ENCODE assay signal across 1 cellular context in the genomic region with DNA sequence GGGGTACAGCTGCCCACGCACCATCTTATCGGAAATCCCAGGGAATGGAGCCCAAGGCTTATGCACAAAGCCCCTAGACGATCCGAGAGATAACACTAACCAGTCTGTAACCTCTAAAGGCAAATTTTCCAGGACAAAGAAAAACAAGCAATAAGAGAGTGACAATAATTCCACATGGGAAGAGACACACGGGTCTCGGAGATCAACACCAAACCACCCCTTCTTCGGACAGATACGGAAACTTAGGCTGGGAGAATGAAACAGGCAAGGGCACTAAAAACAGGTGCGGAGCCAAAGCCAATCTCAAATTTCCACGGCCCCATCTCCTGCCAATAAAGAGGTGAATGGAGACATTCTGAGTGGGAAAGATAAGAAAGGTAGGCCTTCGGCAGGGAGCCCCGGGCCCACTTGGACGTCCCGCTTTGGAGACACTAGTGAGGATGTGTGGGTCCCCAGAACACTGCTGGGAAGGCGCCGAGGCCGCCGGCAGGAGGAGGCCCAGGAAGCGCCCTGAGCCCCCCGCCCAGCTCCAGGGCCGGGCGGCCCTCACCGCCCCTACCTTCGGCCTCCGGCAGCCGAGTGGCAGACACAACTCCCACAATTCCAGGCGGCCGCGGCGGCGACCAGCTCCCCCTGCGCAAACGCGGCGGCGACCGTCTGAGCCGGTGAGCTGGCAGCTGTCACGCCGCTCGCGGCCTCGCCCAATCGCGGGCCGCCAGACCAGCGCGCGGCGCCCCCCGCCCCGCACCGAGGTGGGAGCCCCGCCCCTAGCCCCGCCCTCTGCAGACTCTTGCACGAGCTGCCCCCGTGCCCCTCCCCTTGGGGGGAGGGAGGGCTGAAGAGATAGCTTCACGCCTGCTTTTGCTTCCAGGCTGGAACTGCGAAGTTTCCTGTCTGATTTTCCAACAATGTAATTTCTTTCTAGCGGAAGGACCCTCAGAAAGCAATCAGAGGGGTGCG.
TF ChIP-seq lines count a peak whose summit lies in the region.

SIL1 (minus strand) TSS at position 659 of the 960 bp plus-strand sequence. CDS start 70,525 bp downstream, outside the sequence.

TF ChIP-seq in HEK293, 187 proteins besides CTCF, POLR2A, EP300 and RAD21 (continued from another document and continues in another):
- TF ChIP-seq ZNF510 (tag by site-specific recombination; IDR thresholded peaks at IDR 0.05; ENCODE audit: insufficient replicate concordance) (no peak), MYNN (tag by site-specific recombination; IDR thresholded peaks at IDR 0.05; ENCODE audit: borderline replicate concordance) (no peak), ZNF335 (tag by site-specific recombination; conservative IDR thresholded peaks at IDR 0.05) (peak; percentile 78), ZNF239 (tag by site-specific recombination; IDR thresholded peaks at IDR 0.05) (0 out of 2 replicates have a peak, but pooled peaks have one; percentile 22), ZNF660 (tag by site-specific recombination; IDR thresholded peaks at IDR 0.05) (peak; percentile 87), ZNF184 (tag by site-specific recombination; IDR thresholded peaks at IDR 0.05) (no peak; the same call in 1 of the 2 replicates), HOXD13 (CRISPR knock-in tag; IDR thresholded peaks at IDR 0.05; ENCODE audit: borderline replicate concordance) (no peak), TRIM28 (IDR thresholded peaks at IDR 0.05; ENCODE audit: borderline replicate concordance, low read length) (no peak), ZNF266 (tag by site-specific recombination; IDR thresholded peaks at IDR 0.05; ENCODE audit: low read depth) (no peak), ZBTB20 (tag by site-specific recombination; IDR thresholded peaks at IDR 0.05) (peak; percentile 57; the same call in 1 of the 2 replicates), ZNF398 (tag by site-specific recombination; IDR thresholded peaks at IDR 0.05) (no peak), GLI4 (tag by site-specific recombination; IDR thresholded peaks at IDR 0.05) (peak; percentile 26; the same call in 1 of the 2 replicates), ZBTB8A (tag by site-specific recombination; IDR thresholded peaks at IDR 0.05) (peak; percentile 79), ZNF664 (tag by site-specific recombination; IDR thresholded peaks at IDR 0.05) (no peak), ZNF623 (tag by site-specific recombination; IDR thresholded peaks at IDR 0.05) (no peak), WT1 (tag by site-specific recombination; IDR thresholded peaks at IDR 0.05) (peak; percentile 48), ZBTB26 (tag by site-specific recombination; optimal IDR thresholded peaks at IDR 0.05) (peak; percentile 54), ZNF169 (tag by site-specific recombination; IDR thresholded peaks at IDR 0.05) (no peak), ZNF585B (tag by site-specific recombination; IDR thresholded peaks at IDR 0.05) (no peak), ZSCAN16 (tag by site-specific recombination; IDR thresholded peaks at IDR 0.05) (peak; percentile 58; the same call in 1 of the 2 replicates), ZNF658 (tag by site-specific recombination; IDR thresholded peaks at IDR 0.05) (no peak), ZNF791 (tag by site-specific recombination; IDR thresholded peaks at IDR 0.05) (no peak), ZNF501 (tag by site-specific recombination; IDR thresholded peaks at IDR 0.05) (peak; percentile 91), ZBTB48 (tag by site-specific recombination; IDR thresholded peaks at IDR 0.05) (0 out of 2 replicates have a peak, but pooled peaks have one; percentile 78), ZNF701 (tag by site-specific recombination; IDR thresholded peaks at IDR 0.05) (no peak), ZIC2 (tag by site-specific recombination; IDR thresholded peaks at IDR 0.05) (no peak; the same call in 1 of the 2 replicates), ZNF140 (tag by site-specific recombination; IDR thresholded peaks at IDR 0.05) (no peak), SALL2 (tag by site-specific recombination; IDR thresholded peaks at IDR 0.05; ENCODE audit: borderline replicate concordance) (no peak), GLIS2 (tag by site-specific recombination; IDR thresholded peaks at IDR 0.05) (peak; percentile 38; the same call in 1 of the 2 replicates), SP7 (tag by site-specific recombination; IDR thresholded peaks at IDR 0.05) (peak; percentile 73), ZNF10 (tag by site-specific recombination; IDR thresholded peaks at IDR 0.05) (peak; percentile 48; the same call in 1 of the 2 replicates), PRDM1 (tag by site-specific recombination; IDR thresholded peaks at IDR 0.05) (no peak), ZFP69B (tag by site-specific recombination; IDR thresholded peaks at IDR 0.05) (peak; percentile 89), FEZF1 (tag by site-specific recombination; IDR thresholded peaks at IDR 0.05) (peak; percentile 24; the same call in 1 of the 2 replicates), OVOL3 (tag by site-specific recombination; IDR thresholded peaks at IDR 0.05) (peak; percentile 54; the same call in 1 of the 2 replicates), ZNF837 (tag by site-specific recombination; IDR thresholded peaks at IDR 0.05) (no peak), AEBP2 (tag by site-specific recombination; IDR thresholded peaks at IDR 0.05; ENCODE audit: borderline replicate concordance) (no peak), ZNF24 (tag by site-specific recombination; IDR thresholded peaks at IDR 0.05) (peak; percentile 76; the same call in 1 of the 2 replicates), GLI2 (tag by site-specific recombination; IDR thresholded peaks at IDR 0.05; ENCODE audit: borderline replicate concordance, low read depth) (no peak), ZNF214 (tag by site-specific recombination; IDR thresholded peaks at IDR 0.05; ENCODE audit: borderline replicate concordance) (no peak), ZNF555 (tag by site-specific recombination; conservative IDR thresholded peaks at IDR 0.05) (no peak), RBAK (tag by site-specific recombination; IDR thresholded peaks at IDR 0.05) (no peak)
- TF ChIP-seq, protein P1, sequence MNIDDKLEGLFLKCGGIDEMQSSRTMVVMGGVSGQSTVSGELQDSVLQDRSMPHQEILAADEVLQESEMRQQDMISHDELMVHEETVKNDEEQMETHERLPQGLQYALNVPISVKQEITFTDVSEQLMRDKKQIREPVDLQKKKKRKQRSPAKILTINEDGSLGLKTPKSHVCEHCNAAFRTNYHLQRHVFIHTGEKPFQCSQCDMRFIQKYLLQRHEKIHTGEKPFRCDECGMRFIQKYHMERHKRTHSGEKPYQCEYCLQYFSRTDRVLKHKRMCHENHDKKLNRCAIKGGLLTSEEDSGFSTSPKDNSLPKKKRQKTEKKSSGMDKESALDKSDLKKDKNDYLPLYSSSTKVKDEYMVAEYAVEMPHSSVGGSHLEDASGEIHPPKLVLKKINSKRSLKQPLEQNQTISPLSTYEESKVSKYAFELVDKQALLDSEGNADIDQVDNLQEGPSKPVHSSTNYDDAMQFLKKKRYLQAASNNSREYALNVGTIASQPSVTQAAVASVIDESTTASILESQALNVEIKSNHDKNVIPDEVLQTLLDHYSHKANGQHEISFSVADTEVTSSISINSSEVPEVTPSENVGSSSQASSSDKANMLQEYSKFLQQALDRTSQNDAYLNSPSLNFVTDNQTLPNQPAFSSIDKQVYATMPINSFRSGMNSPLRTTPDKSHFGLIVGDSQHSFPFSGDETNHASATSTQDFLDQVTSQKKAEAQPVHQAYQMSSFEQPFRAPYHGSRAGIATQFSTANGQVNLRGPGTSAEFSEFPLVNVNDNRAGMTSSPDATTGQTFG (tag by site-specific recombination; IDR thresholded peaks at IDR 0.05; ENCODE audit: borderline replicate concordance), result no peak
- TF ChIP-seq, protein P2, sequence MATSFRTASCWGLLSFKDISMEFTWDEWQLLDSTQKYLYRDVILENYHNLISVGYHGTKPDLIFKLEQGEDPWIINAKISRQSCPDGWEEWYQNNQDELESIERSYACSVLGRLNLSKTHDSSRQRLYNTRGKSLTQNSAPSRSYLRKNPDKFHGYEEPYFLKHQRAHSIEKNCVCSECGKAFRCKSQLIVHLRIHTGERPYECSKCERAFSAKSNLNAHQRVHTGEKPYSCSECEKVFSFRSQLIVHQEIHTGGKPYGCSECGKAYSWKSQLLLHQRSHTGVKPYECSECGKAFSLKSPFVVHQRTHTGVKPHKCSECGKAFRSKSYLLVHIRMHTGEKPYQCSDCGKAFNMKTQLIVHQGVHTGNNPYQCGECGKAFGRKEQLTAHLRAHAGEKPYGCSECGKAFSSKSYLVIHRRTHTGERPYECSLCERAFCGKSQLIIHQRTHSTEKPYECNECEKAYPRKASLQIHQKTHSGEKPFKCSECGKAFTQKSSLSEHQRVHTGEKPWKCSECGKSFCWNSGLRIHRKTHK (tag by site-specific recombination; IDR thresholded peaks at IDR 0.05), result no peak
- TF ChIP-seq, protein P3, sequence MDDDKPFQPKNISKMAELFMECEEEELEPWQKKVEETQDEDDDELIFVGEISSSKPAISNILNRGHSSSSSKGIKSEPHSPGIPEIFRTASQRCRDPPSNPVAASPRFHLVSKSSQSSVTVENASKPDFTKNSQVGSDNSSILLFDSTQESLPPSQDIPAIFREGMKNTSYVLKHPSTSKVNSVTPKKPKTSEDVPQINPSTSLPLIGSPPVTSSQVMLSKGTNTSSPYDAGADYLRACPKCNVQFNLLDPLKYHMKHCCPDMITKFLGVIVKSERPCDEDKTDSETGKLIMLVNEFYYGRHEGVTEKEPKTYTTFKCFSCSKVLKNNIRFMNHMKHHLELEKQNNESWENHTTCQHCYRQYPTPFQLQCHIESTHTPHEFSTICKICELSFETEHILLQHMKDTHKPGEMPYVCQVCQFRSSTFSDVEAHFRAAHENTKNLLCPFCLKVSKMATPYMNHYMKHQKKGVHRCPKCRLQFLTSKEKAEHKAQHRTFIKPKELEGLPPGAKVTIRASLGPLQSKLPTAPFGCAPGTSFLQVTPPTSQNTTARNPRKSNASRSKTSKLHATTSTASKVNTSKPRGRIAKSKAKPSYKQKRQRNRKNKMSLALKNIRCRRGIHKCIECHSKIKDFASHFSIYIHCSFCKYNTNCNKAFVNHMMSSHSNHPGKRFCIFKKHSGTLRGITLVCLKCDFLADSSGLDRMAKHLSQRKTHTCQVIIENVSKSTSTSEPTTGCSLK (tag by site-specific recombination; IDR thresholded peaks at IDR 0.05), result no peak
- TF ChIP-seq, protein P4, sequence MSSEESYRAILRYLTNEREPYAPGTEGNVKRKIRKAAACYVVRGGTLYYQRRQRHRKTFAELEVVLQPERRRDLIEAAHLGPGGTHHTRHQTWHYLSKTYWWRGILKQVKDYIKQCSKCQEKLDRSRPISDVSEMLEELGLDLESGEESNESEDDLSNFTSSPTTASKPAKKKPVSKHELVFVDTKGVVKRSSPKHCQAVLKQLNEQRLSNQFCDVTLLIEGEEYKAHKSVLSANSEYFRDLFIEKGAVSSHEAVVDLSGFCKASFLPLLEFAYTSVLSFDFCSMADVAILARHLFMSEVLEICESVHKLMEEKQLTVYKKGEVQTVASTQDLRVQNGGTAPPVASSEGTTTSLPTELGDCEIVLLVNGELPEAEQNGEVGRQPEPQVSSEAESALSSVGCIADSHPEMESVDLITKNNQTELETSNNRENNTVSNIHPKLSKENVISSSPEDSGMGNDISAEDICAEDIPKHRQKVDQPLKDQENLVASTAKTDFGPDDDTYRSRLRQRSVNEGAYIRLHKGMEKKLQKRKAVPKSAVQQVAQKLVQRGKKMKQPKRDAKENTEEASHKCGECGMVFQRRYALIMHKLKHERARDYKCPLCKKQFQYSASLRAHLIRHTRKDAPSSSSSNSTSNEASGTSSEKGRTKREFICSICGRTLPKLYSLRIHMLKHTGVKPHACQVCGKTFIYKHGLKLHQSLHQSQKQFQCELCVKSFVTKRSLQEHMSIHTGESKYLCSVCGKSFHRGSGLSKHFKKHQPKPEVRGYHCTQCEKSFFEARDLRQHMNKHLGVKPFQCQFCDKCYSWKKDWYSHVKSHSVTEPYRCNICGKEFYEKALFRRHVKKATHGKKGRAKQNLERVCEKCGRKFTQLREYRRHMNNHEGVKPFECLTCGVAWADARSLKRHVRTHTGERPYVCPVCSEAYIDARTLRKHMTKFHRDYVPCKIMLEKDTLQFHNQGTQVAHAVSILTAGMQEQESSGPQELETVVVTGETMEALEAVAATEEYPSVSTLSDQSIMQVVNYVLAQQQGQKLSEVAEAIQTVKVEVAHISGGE (tag by site-specific recombination; conservative IDR thresholded peaks at IDR 0.05; ENCODE audit: low read depth), result no peak
- TF ChIP-seq, protein P5, sequence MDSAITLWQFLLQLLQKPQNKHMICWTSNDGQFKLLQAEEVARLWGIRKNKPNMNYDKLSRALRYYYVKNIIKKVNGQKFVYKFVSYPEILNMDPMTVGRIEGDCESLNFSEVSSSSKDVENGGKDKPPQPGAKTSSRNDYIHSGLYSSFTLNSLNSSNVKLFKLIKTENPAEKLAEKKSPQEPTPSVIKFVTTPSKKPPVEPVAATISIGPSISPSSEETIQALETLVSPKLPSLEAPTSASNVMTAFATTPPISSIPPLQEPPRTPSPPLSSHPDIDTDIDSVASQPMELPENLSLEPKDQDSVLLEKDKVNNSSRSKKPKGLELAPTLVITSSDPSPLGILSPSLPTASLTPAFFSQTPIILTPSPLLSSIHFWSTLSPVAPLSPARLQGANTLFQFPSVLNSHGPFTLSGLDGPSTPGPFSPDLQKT (IDR thresholded peaks at IDR 0.05; ENCODE audit: borderline replicate concordance, low read depth, low read length), result no peak
